In genomic region chr12:105107176-105107496, GRCh38 we compare ENCODE assay signal across 7 cellular contexts. TPM values are rescaled to one million over a fixed set of nuclear protein-coding genes. Genes with fewer than 3 reads are reported as not detected.
DNase-seq lines count a peak whose midpoint lies in the region; ATAC-seq lines count a peak whose summit lies in the region.

No MANE protein-coding gene starts in this region.

- intact Hi-C loops in activated T-helper 1 cell treated with anti-CD3 and anti-CD28 coated beads, Interleukin-12 subunit alpha, Interleukin-12 subunit beta, Interleukin-2, Interleukin-4 antibody, amounts not matched to agents 30 ng/mL and 10 ng/mL and 1 ng/mL, durations not matched to agents 14 hours and 24 hours and 36 hours (cut with micrococcal nuclease) = loop anchor here (1.0 to 10.0 kb wide), 17 partner anchors 23 to 1988 kb away; partner anchors contain the start of genes ALDH1L2, C12orf42, C12orf75 and CHST11
- intact Hi-C loops in left ventricle myocardium superior (cut with micrococcal nuclease) = no loop called here

- H3K27ac Mint-ChIP-seq in activated T-helper 1 cell treated with anti-CD3 and anti-CD28 coated beads, Interleukin-12 subunit alpha, Interleukin-12 subunit beta, Interleukin-2, Interleukin-4 antibody, amounts not matched to agents 30 ng/mL and 10 ng/mL and 1 ng/mL, durations not matched to agents 14 hours and 24 hours and 36 hours = peak overlapping the region; percentile 94

- ATAC-seq in GM21390 (IDR thresholded peaks at IDR 0.05; ENCODE audit: unreplicated experiment) = peak; percentile 15
- ATAC-seq in left ventricle myocardium superior = peak; percentile 58

- H3K9ac ChIP-seq in HUES48 (ENCODE audit: low read depth, low read length) = peak overlapping the region; percentile 82

- peaks cover 5% of the 10 kb centered on the region for H3K9me3 Mint-ChIP-seq in activated T-helper 1 cell treated with anti-CD3 and anti-CD28 coated beads, Interleukin-12 subunit alpha, Interleukin-12 subunit beta, Interleukin-2, Interleukin-4 antibody, amounts not matched to agents 30 ng/mL and 10 ng/mL and 1 ng/mL, durations not matched to agents 14 hours and 24 hours and 36 hours

- DNase-seq in ELR (ENCODE audit: low read depth) (peak; percentile 70), left ventricle myocardium superior (no peak), skeletal muscle cell (ENCODE audit: low read depth) (no peak), putamen (ENCODE audit: low spot score) (no peak)
- DNase-seq in activated T-helper 1 cell treated with anti-CD3 and anti-CD28 coated beads, Interleukin-12 subunit alpha, Interleukin-12 subunit beta, Interleukin-2, Interleukin-4 antibody, amounts not matched to agents 30 ng/mL and 10 ng/mL and 1 ng/mL, durations not matched to agents 14 hours and 24 hours and 36 hours (ENCODE audit: low spot score) = no peak

- peaks cover 8% of the 10 kb centered on the region for H3K36me3 Mint-ChIP-seq in activated T-helper 1 cell treated with anti-CD3 and anti-CD28 coated beads, Interleukin-12 subunit alpha, Interleukin-12 subunit beta, Interleukin-2, Interleukin-4 antibody, amounts not matched to agents 30 ng/mL and 10 ng/mL and 1 ng/mL, durations not matched to agents 14 hours and 24 hours and 36 hours (ENCODE audit: low read depth)

- H3K36me3 ChIP-seq in HUES48 (ENCODE audit: control insufficient read depth, insufficient read depth, low read length) = peaks cover 5% of the 10 kb centered on the region

- H3K27ac ChIP-seq in HUES48 (ENCODE audit: low read depth, low read length) = peak overlapping the region; percentile 68

- H3K27me3 Mint-ChIP-seq in activated T-helper 1 cell treated with anti-CD3 and anti-CD28 coated beads, Interleukin-12 subunit alpha, Interleukin-12 subunit beta, Interleukin-2, Interleukin-4 antibody, amounts not matched to agents 30 ng/mL and 10 ng/mL and 1 ng/mL, durations not matched to agents 14 hours and 24 hours and 36 hours (ENCODE audit: insufficient read depth) = peaks cover 27% of the 10 kb centered on the region

- H3K9me3 ChIP-seq in HUES48 (ENCODE audit: control insufficient read depth, insufficient read depth, low read length) = no peaks in the 10 kb centered on the region; the same call in 1 of the 2 replicates

- H3K4me3 ChIP-seq in HUES48 (ENCODE audit: low read depth, low read length) (peak overlapping the region; percentile 99), skeletal muscle cell (ENCODE audit: low read depth, low read length) (peak overlapping the region; percentile 93)

- peak overlapping the region; percentile 95 for H3K4me3 Mint-ChIP-seq in activated T-helper 1 cell treated with anti-CD3 and anti-CD28 coated beads, Interleukin-12 subunit alpha, Interleukin-12 subunit beta, Interleukin-2, Interleukin-4 antibody, amounts not matched to agents 30 ng/mL and 10 ng/mL and 1 ng/mL, durations not matched to agents 14 hours and 24 hours and 36 hours

- H3K4me1 ChIP-seq in HUES48 (ENCODE audit: control insufficient read depth, insufficient read depth, low read length) = peaks cover 35% of the 10 kb centered on the region

- H3K27me3 ChIP-seq in HUES48 (ENCODE audit: control insufficient read depth, insufficient read depth, low read length) = no peaks in the 10 kb centered on the region

- peaks cover 38% of the 10 kb centered on the region for H3K4me1 Mint-ChIP-seq in activated T-helper 1 cell treated with anti-CD3 and anti-CD28 coated beads, Interleukin-12 subunit alpha, Interleukin-12 subunit beta, Interleukin-2, Interleukin-4 antibody, amounts not matched to agents 30 ng/mL and 10 ng/mL and 1 ng/mL, durations not matched to agents 14 hours and 24 hours and 36 hours (ENCODE audit: low read depth)

RNA-seq across cellular contexts. Expression of gene WASHC4, which starts 0.4 kb away (rescaled TPM):
- total RNA-seq in activated T-helper 1 cell treated with anti-CD3 and anti-CD28 coated beads, Interleukin-12 subunit alpha, Interleukin-12 subunit beta, Interleukin-2, Interleukin-4 antibody, amounts not matched to agents 30 ng/mL and 10 ng/mL and 1 ng/mL, durations not matched to agents 14 hours and 24 hours and 36 hours = 34.5 and 36.3 TPM in 2 replicates
- 26.4 TPM for total RNA-seq in left ventricle myocardium superior

RNA-seq across cellular contexts. Expression of gene ALDH1L2, which starts 22.9 kb away (rescaled TPM):
- 1.1 and 1.5 TPM in 2 replicates for total RNA-seq in activated T-helper 1 cell treated with anti-CD3 and anti-CD28 coated beads, Interleukin-12 subunit alpha, Interleukin-12 subunit beta, Interleukin-2, Interleukin-4 antibody, amounts not matched to agents 30 ng/mL and 10 ng/mL and 1 ng/mL, durations not matched to agents 14 hours and 24 hours and 36 hours
- 2.5 TPM for total RNA-seq in left ventricle myocardium superior
